ENCODE assay signal across 1 cellular context in the genomic region with DNA sequence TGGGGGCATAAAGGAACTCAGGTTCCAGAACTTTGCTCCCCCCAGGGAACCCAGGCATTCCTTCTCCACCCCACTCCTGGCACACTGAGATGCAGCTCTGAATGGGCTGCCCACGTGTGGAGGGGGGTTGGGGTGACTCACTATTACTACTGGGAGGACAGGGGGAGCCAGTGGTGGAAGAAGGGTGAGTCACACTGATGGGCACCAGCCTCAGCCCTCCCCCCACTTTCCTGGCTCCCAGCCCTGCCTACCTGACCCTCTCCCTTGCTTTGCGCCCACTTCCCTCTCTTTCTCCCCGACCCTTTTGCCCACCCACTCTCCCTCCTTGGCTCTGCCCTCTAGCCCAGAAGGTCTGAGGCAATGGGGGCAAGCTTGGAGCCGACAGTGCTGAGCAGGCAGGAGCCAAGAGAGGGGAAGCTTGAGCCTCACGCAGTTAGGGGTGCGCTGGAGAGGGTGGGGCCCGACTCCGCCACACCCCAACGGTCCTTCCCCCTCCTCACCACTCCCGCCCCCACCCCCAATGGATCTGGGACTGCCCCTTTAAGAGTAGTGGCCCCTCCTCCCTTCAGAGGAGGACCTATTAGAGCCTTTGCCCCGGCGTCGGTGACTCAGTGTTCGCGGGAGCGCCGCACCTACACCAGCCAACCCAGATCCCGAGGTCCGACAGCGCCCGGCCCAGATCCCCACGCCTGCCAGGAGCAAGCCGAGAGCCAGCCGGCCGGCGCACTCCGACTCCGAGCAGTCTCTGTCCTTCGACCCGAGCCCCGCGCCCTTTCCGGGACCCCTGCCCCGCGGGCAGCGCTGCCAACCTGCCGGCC.
TF ChIP-seq lines count a peak whose summit lies in the region.

TSS of gene LMNA (plus strand) at position 611 of the 818 bp plus-strand sequence. CDS start 208 bp downstream, outside the sequence.

TF ChIP-seq in HEK293, 187 proteins besides CTCF, POLR2A, EP300 and RAD21 (continued from another document and continues in another):
- TF ChIP-seq ZSCAN5A (tag by site-specific recombination; IDR thresholded peaks at IDR 0.05) (no peak), SETDB1 (IDR thresholded peaks at IDR 0.05; ENCODE audit: insufficient read length, low read length) (no peak), ZNF416 (tag by site-specific recombination; IDR thresholded peaks at IDR 0.05) (no peak), ZNF585B (tag by site-specific recombination; IDR thresholded peaks at IDR 0.05) (no peak), KLF9 (tag by site-specific recombination; IDR thresholded peaks at IDR 0.05; ENCODE audit: low read depth) (peak; percentile 76), PATZ1 (tag by site-specific recombination; IDR thresholded peaks at IDR 0.05) (peak; percentile 99), FEZF1 (tag by site-specific recombination; IDR thresholded peaks at IDR 0.05) (no peak), ZNF184 (tag by site-specific recombination; IDR thresholded peaks at IDR 0.05) (no peak), HOXC10 (CRISPR knock-in tag; IDR thresholded peaks at IDR 0.05) (no peak), ZNF654 (tag by site-specific recombination; IDR thresholded peaks at IDR 0.05; ENCODE audit: low read depth) (no peak), ZNF362 (tag by site-specific recombination; IDR thresholded peaks at IDR 0.05) (no peak), ZNF239 (tag by site-specific recombination; IDR thresholded peaks at IDR 0.05) (no peak), ZNF23 (tag by site-specific recombination; IDR thresholded peaks at IDR 0.05; ENCODE audit: borderline replicate concordance) (no peak), HOXA7 (CRISPR knock-in tag; IDR thresholded peaks at IDR 0.05; ENCODE audit: borderline replicate concordance) (no peak), MEIS1 (CRISPR knock-in tag; IDR thresholded peaks at IDR 0.05; ENCODE audit: borderline replicate concordance) (no peak), ZNF10 (tag by site-specific recombination; IDR thresholded peaks at IDR 0.05) (no peak), ZNF391 (tag by site-specific recombination; IDR thresholded peaks at IDR 0.05; ENCODE audit: borderline replicate concordance, low read depth) (peak; percentile 81; the same call in 1 of the 2 replicates), ZNF404 (tag by site-specific recombination; IDR thresholded peaks at IDR 0.05) (no peak), ZNF214 (tag by site-specific recombination; IDR thresholded peaks at IDR 0.05; ENCODE audit: borderline replicate concordance) (no peak), TCF7L2 (IDR thresholded peaks at IDR 0.05; ENCODE audit: borderline replicate concordance, low read depth, low read length) (no peak), ZXDB (tag by site-specific recombination; IDR thresholded peaks at IDR 0.05) (peak; percentile 60; the same call in 1 of the 2 replicates), ZNF112 (tag by site-specific recombination; IDR thresholded peaks at IDR 0.05) (no peak), ZNF473 (tag by site-specific recombination; IDR thresholded peaks at IDR 0.05) (peak; percentile 47; the same call in 1 of the 2 replicates), ZBTB26 (tag by site-specific recombination; optimal IDR thresholded peaks at IDR 0.05) (no peak), IKZF3 (tag by site-specific recombination; IDR thresholded peaks at IDR 0.05) (peak; percentile 49; the same call in 1 of the 2 replicates), ZNF311 (tag by site-specific recombination; IDR thresholded peaks at IDR 0.05; ENCODE audit: borderline replicate concordance) (no peak), ZBTB21 (tag by site-specific recombination; IDR thresholded peaks at IDR 0.05) (peak; percentile 79), ZNF701 (tag by site-specific recombination; IDR thresholded peaks at IDR 0.05) (no peak), PBX3 (CRISPR knock-in tag; IDR thresholded peaks at IDR 0.05) (no peak), ZNF791 (tag by site-specific recombination; IDR thresholded peaks at IDR 0.05) (no peak), ZBTB48 (tag by site-specific recombination; IDR thresholded peaks at IDR 0.05) (peak; percentile 89; the same call in 1 of the 2 replicates), YY2 (tag by site-specific recombination; IDR thresholded peaks at IDR 0.05) (no peak), ZNF16 (tag by site-specific recombination; IDR thresholded peaks at IDR 0.05; ENCODE audit: low read depth) (no peak), TRIM28 (IDR thresholded peaks at IDR 0.05; ENCODE audit: borderline replicate concordance, low read length) (no peak), ZNF48 (tag by site-specific recombination; IDR thresholded peaks at IDR 0.05) (no peak), ZNF19 (tag by site-specific recombination; IDR thresholded peaks at IDR 0.05; ENCODE audit: low read depth) (no peak), ZNF677 (tag by site-specific recombination; IDR thresholded peaks at IDR 0.05) (no peak), GLI2 (tag by site-specific recombination; IDR thresholded peaks at IDR 0.05; ENCODE audit: borderline replicate concordance, low read depth) (no peak), ZFP69B (tag by site-specific recombination; IDR thresholded peaks at IDR 0.05) (peak; percentile 99), ZNF580 (tag by site-specific recombination; IDR thresholded peaks at IDR 0.05) (no peak), ZNF266 (tag by site-specific recombination; IDR thresholded peaks at IDR 0.05; ENCODE audit: low read depth) (no peak), ZNF324 (tag by site-specific recombination; IDR thresholded peaks at IDR 0.05) (peak; percentile 88), ZNF274 (IDR thresholded peaks at IDR 0.05; ENCODE audit: low read length) (no peak), ZNF274 (tag by site-specific recombination; IDR thresholded peaks at IDR 0.05; ENCODE audit: borderline replicate concordance) (no peak)
- TF ChIP-seq, protein P1, sequence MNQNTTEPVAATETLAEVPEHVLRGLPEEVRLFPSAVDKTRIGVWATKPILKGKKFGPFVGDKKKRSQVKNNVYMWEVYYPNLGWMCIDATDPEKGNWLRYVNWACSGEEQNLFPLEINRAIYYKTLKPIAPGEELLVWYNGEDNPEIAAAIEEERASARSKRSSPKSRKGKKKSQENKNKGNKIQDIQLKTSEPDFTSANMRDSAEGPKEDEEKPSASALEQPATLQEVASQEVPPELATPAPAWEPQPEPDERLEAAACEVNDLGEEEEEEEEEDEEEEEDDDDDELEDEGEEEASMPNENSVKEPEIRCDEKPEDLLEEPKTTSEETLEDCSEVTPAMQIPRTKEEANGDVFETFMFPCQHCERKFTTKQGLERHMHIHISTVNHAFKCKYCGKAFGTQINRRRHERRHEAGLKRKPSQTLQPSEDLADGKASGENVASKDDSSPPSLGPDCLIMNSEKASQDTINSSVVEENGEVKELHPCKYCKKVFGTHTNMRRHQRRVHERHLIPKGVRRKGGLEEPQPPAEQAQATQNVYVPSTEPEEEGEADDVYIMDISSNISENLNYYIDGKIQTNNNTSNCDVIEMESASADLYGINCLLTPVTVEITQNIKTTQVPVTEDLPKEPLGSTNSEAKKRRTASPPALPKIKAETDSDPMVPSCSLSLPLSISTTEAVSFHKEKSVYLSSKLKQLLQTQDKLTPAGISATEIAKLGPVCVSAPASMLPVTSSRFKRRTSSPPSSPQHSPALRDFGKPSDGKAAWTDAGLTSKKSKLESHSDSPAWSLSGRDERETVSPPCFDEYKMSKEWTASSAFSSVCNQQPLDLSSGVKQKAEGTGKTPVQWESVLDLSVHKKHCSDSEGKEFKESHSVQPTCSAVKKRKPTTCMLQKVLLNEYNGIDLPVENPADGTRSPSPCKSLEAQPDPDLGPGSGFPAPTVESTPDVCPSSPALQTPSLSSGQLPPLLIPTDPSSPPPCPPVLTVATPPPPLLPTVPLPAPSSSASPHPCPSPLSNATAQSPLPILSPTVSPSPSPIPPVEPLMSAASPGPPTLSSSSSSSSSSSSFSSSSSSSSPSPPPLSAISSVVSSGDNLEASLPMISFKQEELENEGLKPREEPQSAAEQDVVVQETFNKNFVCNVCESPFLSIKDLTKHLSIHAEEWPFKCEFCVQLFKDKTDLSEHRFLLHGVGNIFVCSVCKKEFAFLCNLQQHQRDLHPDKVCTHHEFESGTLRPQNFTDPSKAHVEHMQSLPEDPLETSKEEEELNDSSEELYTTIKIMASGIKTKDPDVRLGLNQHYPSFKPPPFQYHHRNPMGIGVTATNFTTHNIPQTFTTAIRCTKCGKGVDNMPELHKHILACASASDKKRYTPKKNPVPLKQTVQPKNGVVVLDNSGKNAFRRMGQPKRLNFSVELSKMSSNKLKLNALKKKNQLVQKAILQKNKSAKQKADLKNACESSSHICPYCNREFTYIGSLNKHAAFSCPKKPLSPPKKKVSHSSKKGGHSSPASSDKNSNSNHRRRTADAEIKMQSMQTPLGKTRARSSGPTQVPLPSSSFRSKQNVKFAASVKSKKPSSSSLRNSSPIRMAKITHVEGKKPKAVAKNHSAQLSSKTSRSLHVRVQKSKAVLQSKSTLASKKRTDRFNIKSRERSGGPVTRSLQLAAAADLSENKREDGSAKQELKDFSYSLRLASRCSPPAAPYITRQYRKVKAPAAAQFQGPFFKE (tag by site-specific recombination; IDR thresholded peaks at IDR 0.05; ENCODE audit: borderline replicate concordance) = no peak
- TF ChIP-seq, protein P2, sequence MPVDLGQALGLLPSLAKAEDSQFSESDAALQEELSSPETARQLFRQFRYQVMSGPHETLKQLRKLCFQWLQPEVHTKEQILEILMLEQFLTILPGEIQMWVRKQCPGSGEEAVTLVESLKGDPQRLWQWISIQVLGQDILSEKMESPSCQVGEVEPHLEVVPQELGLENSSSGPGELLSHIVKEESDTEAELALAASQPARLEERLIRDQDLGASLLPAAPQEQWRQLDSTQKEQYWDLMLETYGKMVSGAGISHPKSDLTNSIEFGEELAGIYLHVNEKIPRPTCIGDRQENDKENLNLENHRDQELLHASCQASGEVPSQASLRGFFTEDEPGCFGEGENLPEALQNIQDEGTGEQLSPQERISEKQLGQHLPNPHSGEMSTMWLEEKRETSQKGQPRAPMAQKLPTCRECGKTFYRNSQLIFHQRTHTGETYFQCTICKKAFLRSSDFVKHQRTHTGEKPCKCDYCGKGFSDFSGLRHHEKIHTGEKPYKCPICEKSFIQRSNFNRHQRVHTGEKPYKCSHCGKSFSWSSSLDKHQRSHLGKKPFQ (tag by site-specific recombination; IDR thresholded peaks at IDR 0.05) = no peak
- TF ChIP-seq, protein P3, sequence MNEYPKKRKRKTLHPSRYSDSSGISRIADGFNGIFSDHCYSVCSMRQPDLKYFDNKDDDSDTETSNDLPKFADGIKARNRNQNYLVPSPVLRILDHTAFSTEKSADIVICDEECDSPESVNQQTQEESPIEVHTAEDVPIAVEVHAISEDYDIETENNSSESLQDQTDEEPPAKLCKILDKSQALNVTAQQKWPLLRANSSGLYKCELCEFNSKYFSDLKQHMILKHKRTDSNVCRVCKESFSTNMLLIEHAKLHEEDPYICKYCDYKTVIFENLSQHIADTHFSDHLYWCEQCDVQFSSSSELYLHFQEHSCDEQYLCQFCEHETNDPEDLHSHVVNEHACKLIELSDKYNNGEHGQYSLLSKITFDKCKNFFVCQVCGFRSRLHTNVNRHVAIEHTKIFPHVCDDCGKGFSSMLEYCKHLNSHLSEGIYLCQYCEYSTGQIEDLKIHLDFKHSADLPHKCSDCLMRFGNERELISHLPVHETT (tag by site-specific recombination; IDR thresholded peaks at IDR 0.05) = peak; percentile 75
